Comparison of ENCODE assay signal across 23 cellular contexts in the genomic region with DNA sequence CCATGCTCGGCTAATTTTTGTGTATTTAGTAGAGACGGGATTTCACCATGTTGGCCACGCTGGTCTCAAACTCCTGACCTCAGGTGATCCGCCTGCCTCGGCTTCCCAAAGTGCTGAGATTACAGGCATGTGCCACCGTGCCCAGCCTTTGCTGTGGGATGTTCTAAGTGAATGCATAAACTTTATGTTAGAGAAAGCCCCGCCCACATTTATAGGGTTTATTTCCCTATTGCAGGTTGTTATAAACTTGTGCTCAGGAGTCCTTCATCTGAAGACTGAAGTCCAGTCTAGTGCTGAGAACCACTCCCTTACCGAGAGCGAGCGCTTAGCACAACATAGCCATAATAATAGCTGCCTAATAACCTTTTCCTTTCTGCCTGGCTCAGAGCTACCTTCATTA.
"Had no signal": no experiment of that assay in that cellular context is flagged by ENCODE, and none has a peak within 500 bp of the region (broad histone marks: within the 10 kb centered on the region; RNA-seq: fewer than 3 reads in every experiment).

No MANE protein-coding gene starts in this region.

- DNase-seq: activated CD4-positive, alpha-beta T cell treated with anti-CD3 and anti-CD28 coated beads for 1 hour; activated CD4-positive, alpha-beta T cell treated with anti-CD3 and anti-CD28 coated beads, Interleukin-2, amount 50 U/mL, for 1 hour; activated CD8-positive, alpha-beta T cell treated with anti-CD3 and anti-CD28 coated beads, Interleukin-2, amount 10 ng/mL, durations not matched to agents 7 days and 5 days; activated gamma-delta T cell; activated naive CD4-positive, alpha-beta T cell treated with anti-CD3 and anti-CD28 coated beads, Interleukin-2, amount 50 U/mL, for 16 hours; activated naive CD8-positive, alpha-beta T cell treated with anti-CD3 and anti-CD28 coated beads, Interleukin-2, amount 50 U/mL, for 24 hours; anterior cingulate cortex; body of pancreas; dermis blood vessel endothelial cell; effector memory CD4-positive, alpha-beta T cell; foreskin keratinocyte; kidney; left ventricle myocardium inferior; nephron progenitor cell; nucleus accumbens; right lobe of liver; stimulated activated CD4-positive, alpha-beta T cell treated with anti-CD3 and anti-CD28 coated beads, Interleukin-2, amount 100 ng/mL, for 24 hours; stimulated activated naive CD8-positive, alpha-beta T cell treated with anti-CD3 and anti-CD28 coated beads, Interleukin-15, amount 100 ng/mL, for 72 hours; tibial artery had no signal

- H3K4me1 ChIP-seq: body of pancreas, foreskin keratinocyte, left ventricle myocardium inferior, right lobe of liver, tibial artery had no signal

- H3K9me3 ChIP-seq: body of pancreas, left ventricle myocardium inferior, right lobe of liver, tibial artery had no signal

- FAIRE-seq: kidney, TTC549 had no signal

- H3K4me3 ChIP-seq: body of pancreas, cardiac muscle cell, left ventricle myocardium inferior, right lobe of liver, skin epidermis, tibial artery had no signal

- H3K27me3 ChIP-seq: body of pancreas, cardiac muscle cell, foreskin keratinocyte, right lobe of liver, tibial artery had no signal

- H3K36me3 ChIP-seq: cardiac muscle cell, left ventricle myocardium inferior, right lobe of liver, tibial artery had no signal

- ATAC-seq: activated CD8-positive, alpha-beta T cell treated with anti-CD3 and anti-CD28 coated beads, Interleukin-2, amount 10 ng/mL, durations not matched to agents 7 days and 5 days; activated naive CD8-positive, alpha-beta T cell treated with anti-CD3 and anti-CD28 coated beads, Interleukin-2, amount 50 U/mL, for 24 hours; body of pancreas; foreskin keratinocyte; right lobe of liver; stimulated activated effector memory CD8-positive, alpha-beta T cell treated with anti-CD3 and anti-CD28 coated beads, Interleukin-12 subunit alpha, Interleukin-12 subunit beta, amount 100 ng/mL, for 72 hours; stimulated activated naive CD8-positive, alpha-beta T cell treated with anti-CD3 and anti-CD28 coated beads, Interleukin-15, amount 100 ng/mL, for 72 hours had no signal

- H3K27ac ChIP-seq: body of pancreas, cardiac muscle cell, foreskin keratinocyte, left ventricle myocardium inferior, right lobe of liver, skin epidermis, tibial artery had no signal
